In the genomic region with DNA sequence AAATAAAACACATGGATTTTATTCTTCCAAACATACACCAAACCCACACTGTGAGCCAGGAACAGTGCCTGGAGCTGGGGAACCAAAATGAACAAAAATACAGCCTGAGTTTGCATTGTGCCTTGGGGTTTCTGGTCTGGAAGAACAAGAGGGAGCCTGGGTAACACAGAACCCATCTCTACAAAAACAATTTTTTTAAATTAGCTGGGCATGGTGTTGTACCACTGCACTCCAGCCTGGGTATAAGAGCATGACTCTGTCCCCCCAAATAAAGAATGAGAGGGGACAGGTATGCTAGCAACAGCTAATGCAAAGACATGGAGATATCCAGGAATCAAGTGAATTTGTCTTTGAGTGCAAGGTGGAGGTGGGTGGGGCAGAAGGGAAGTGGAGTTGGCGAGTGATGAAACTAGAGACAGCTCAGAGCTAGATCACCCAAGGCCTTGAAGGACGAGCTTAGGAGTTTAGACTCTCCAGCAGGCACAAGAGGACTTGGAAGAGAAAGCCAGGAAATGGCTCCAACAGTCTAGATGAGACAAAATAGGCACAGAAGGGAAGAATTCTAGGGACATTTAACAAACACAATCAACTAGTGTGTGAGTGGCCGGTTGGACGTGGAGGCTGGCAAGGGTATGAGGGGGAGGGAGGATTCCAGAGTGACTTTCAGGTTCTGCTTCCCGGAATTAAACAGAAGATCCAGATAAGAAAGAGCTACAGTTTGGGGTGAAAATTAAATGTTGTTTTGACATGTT, we compare ENCODE assay signal across 8 cellular contexts. TPM values are rescaled to one million over a fixed set of nuclear protein-coding genes. Genes with fewer than 3 reads are reported as not detected.
DNase-seq lines count a peak whose midpoint lies in the region; ATAC-seq and TF ChIP-seq lines count a peak whose summit lies in the region.

No MANE protein-coding gene starts in this region.

- H3K9me3 ChIP-seq in left ventricle myocardium inferior (replicated peaks) (no peaks in the 10 kb centered on the region), adrenal gland (replicated peaks in 1 of 3) (no peaks in the 10 kb centered on the region), right lobe of liver (no peaks in the 10 kb centered on the region), uterus (no peaks in the 10 kb centered on the region)

- no peaks in the 10 kb centered on the region for H3K27me3 ChIP-seq in left ventricle myocardium inferior (ENCODE audit: low read depth)
- no peaks in the 10 kb centered on the region for H3K27me3 ChIP-seq in adrenal gland
- H3K27me3 ChIP-seq in right lobe of liver, result no peaks in the 10 kb centered on the region
- H3K27me3 ChIP-seq in uterus, result no peaks in the 10 kb centered on the region

- TF ChIP-seq POLR2A in adrenal gland (IDR thresholded peaks at IDR 0.05) (no peak), right lobe of liver (IDR thresholded peaks at IDR 0.05) (no peak), uterus (IDR thresholded peaks at IDR 0.05) (no peak)

- DNase-seq in left ventricle myocardium inferior, result no peak
- no peak for DNase-seq in Right ventricle myocardium superior
- DNase-seq in adrenal gland, result peak in 5 of 7 donors; percentile 27 to 46 (median 34)
- no peak for DNase-seq in right lobe of liver
- DNase-seq in uterus, result no peak
- no peak for DNase-seq in DMS53 (lab: John Stamatoyannopoulos, UW)
- DNase-seq in SKM-1 treated with dmso at 0.1 percent for 144 hours (lab: John Stamatoyannopoulos, UW; ENCODE audit: unreplicated experiment), result no peak

- H3K27ac ChIP-seq in left ventricle myocardium inferior (replicated peaks) (peak overlapping the region; percentile 43), adrenal gland (peak overlapping the region; percentile 7 to 76 (median 49)), right lobe of liver (peak overlapping the region; percentile 6 to 52 (median 33)), uterus (peak overlapping the region; percentile 72 to 77)

- peaks cover 29% of the 10 kb centered on the region for H3K4me1 ChIP-seq in left ventricle myocardium inferior
- peaks cover 13 to 15% of the 10 kb centered on the region in 2 donors for H3K4me1 ChIP-seq in adrenal gland (replicated peaks in 1 of 2)
- peaks cover 0 to 9% (median 0%) of the 10 kb centered on the region in 4 donors for H3K4me1 ChIP-seq in right lobe of liver
- H3K4me1 ChIP-seq in uterus, result peaks cover 5 to 9% of the 10 kb centered on the region in 2 donors

- ATAC-seq in Right ventricle myocardium superior (ENCODE audit: poor library complexity) (no peak), right lobe of liver (peak; percentile 25 to 66 (median 50)), HG03521 (IDR thresholded peaks at IDR 0.05; ENCODE audit: unreplicated experiment) (no peak)

- H3K36me3 ChIP-seq in left ventricle myocardium inferior, result peaks cover 5% of the 10 kb centered on the region
- H3K36me3 ChIP-seq in adrenal gland (replicated peaks in 1 of 2), result no peaks in the 10 kb centered on the region
- no peaks in the 10 kb centered on the region for H3K36me3 ChIP-seq in right lobe of liver
- H3K36me3 ChIP-seq in uterus, result no peaks in the 10 kb centered on the region

- WGBS in adrenal gland, 4 donors, result 26 to 48% (median 34%) methylated on average over 5 of the region's 5 CpGs
- 43% methylated on average over 5 of the region's 5 CpGs for WGBS in right lobe of liver (ENCODE audit: insufficient coverage, low coverage, low lambda C conversion rate, missing lambda C conversion rate)

- no peak overlapping the region for H3K4me3 ChIP-seq in left ventricle myocardium inferior
- no peak overlapping the region for H3K4me3 ChIP-seq in adrenal gland
- H3K4me3 ChIP-seq in right lobe of liver, result no peak overlapping the region
- no peak overlapping the region for H3K4me3 ChIP-seq in uterus

- intact Hi-C loops in left ventricle myocardium inferior (cut with micrococcal nuclease) (no loop called here), Right ventricle myocardium superior (cut with DNase I) (no loop called here), adrenal gland (cut with DNase I) (no loop called here), right lobe of liver (cut with DNase I) (no loop called here), uterus (cut with DNase I; ENCODE audit: low total_unique reads) (no loop called here)

- TF ChIP-seq CTCF in left ventricle myocardium inferior (IDR thresholded peaks at IDR 0.05; ENCODE audit: borderline replicate concordance), result no peak
- TF ChIP-seq CTCF in adrenal gland (IDR thresholded peaks at IDR 0.05), result no peak
- TF ChIP-seq CTCF in right lobe of liver (IDR thresholded peaks at IDR 0.05), result no peak
- no peak for TF ChIP-seq CTCF in uterus (IDR thresholded peaks at IDR 0.05)

RNA-seq across cellular contexts. Expression of a gene that starts 47.4 kb away (rescaled TPM):
- 20.5 TPM for total RNA-seq in left ventricle myocardium inferior
- total RNA-seq in Right ventricle myocardium superior, result 21.5 TPM
- 10 to 100 TPM; 22.6 to 40.4 (median 27.3) TPM for total RNA-seq in adrenal gland
- 10 to 100 TPM; 15.3 to 26.2 (median 19.9) TPM for polyA plus RNA-seq in adrenal gland
- total RNA-seq in right lobe of liver, result 10 to 100 TPM; 11.7 to 27.1 (median 15.9) TPM
- total RNA-seq in uterus, result 100 to 1,000 TPM in 1 of 4 donors, 10 to 100 TPM in 3; 18.5 to 102 (median 77.2) TPM

RNA-seq across cellular contexts. Expression of a gene that starts 58.1 kb away (rescaled TPM):
- total RNA-seq in left ventricle myocardium inferior, result 23.3 TPM
- total RNA-seq in Right ventricle myocardium superior, result 20.4 TPM
- 10 to 100 TPM; 22.5 to 45.9 (median 34.2) TPM for total RNA-seq in adrenal gland
- 10 to 100 TPM in 2 of 3 donors, 1 to 10 TPM in 1; 8.9 to 34.0 (median 11.9) TPM for polyA plus RNA-seq in adrenal gland
- total RNA-seq in right lobe of liver, result 10 to 100 TPM; 12.6 to 18.2 (median 14.5) TPM
- 10 to 100 TPM; 10.8 to 41.5 (median 26.7) TPM for total RNA-seq in uterus

Comparison
In these comparisons a context has a peak if more than half of its experiments do, and no peak if none do; other contexts are left out.
1. DNase-seq: peak in adrenal gland (5 of 7); none in left ventricle myocardium inferior (single experiment), Right ventricle myocardium superior (single experiment), right lobe of liver (0 of 3), uterus (0 of 2), DMS53 (single experiment) and SKM-1 treated with dmso at 0.1 percent for 144 hours (single experiment).
2. ATAC-seq: peak in right lobe of liver (4 of 4); none in Right ventricle myocardium superior (single experiment) and HG03521 (single experiment).
3. Peak in every context shown above with its lines, with median percentiles within 50 percentile points of each other: H3K27ac ChIP-seq.